1 cellular context compared by ENCODE assay signal in the genomic region with DNA sequence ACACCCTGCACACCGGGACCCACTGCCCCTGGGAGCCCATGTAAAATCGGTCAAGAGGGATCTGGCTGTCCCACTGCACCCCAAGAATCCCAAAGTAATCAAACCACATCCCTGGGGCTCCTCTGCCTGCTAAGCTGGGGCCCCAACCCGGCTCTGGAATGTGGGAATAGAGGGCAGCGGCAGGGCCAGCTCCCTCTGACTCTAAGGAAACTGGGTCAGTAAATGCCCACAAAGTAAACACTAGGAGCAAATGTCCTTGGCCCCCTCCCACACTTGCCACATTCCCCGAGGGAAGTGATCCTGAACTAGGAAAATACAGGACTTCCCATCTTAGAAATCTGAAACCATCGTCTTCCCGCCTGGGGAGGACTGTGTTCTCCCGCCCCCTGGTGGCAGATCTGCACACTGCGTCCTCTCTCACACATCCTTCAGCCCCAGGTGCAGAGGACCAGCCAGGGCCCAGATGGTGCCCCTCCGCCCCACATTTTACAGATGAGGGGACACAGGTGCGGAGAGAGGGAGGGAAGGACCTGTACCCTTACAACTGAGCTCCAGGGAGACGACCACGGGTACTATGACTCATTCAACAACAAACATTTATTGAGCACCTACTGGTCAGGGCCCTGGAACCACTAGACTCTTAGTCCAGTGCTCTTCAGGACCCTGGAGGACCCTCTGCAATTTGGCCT.
TF ChIP-seq lines count a peak whose summit lies in the region.

No MANE protein-coding gene starts in this region.

TF ChIP-seq in GM12878, 131 proteins besides CTCF, POLR2A, EP300 and RAD21 (continued from another document):
- TF ChIP-seq SUZ12 (IDR thresholded peaks at IDR 0.05; ENCODE audit: unreplicated experiment) (no peak), EED (IDR thresholded peaks at IDR 0.05; ENCODE audit: low read depth) (peak; percentile 57), POLR2AphosphoS5 (IDR thresholded peaks at IDR 0.05; ENCODE audit: low read length) (no peak), TCF3 (IDR thresholded peaks at IDR 0.05; ENCODE audit: borderline replicate concordance, insufficient read depth, low read depth, low read length) (0 out of 2 replicates have a peak, but pooled peaks have one; percentile 36), TCF12 (IDR thresholded peaks at IDR 0.05; ENCODE audit: low read depth, low read length) (no peak), SMARCA5 (IDR thresholded peaks at IDR 0.05) (no peak), ZNF217 (IDR thresholded peaks at IDR 0.05) (no peak), IRF4 (IDR thresholded peaks at IDR 0.05; ENCODE audit: low read depth, low read length) (0 out of 2 replicates have a peak, but pooled peaks have one; percentile 20), DPF2 (IDR thresholded peaks at IDR 0.05) (no peak)
- TF ChIP-seq, protein P1, sequence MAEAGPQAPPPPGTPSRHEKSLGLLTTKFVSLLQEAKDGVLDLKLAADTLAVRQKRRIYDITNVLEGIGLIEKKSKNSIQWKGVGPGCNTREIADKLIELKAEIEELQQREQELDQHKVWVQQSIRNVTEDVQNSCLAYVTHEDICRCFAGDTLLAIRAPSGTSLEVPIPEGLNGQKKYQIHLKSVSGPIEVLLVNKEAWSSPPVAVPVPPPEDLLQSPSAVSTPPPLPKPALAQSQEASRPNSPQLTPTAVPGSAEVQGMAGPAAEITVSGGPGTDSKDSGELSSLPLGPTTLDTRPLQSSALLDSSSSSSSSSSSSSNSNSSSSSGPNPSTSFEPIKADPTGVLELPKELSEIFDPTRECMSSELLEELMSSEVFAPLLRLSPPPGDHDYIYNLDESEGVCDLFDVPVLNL (IDR thresholded peaks at IDR 0.05; ENCODE audit: low read depth, low read length), result no peak
- TF ChIP-seq, protein P2, sequence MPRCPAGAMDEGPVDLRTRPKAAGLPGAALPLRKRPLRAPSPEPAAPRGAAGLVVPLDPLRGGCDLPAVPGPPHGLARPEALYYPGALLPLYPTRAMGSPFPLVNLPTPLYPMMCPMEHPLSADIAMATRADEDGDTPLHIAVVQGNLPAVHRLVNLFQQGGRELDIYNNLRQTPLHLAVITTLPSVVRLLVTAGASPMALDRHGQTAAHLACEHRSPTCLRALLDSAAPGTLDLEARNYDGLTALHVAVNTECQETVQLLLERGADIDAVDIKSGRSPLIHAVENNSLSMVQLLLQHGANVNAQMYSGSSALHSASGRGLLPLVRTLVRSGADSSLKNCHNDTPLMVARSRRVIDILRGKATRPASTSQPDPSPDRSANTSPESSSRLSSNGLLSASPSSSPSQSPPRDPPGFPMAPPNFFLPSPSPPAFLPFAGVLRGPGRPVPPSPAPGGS (IDR thresholded peaks at IDR 0.05; ENCODE audit: borderline replicate concordance, insufficient read depth, low read depth, low read length, poor library complexity, severe bottlenecking), result no peak
- TF ChIP-seq, protein P3, sequence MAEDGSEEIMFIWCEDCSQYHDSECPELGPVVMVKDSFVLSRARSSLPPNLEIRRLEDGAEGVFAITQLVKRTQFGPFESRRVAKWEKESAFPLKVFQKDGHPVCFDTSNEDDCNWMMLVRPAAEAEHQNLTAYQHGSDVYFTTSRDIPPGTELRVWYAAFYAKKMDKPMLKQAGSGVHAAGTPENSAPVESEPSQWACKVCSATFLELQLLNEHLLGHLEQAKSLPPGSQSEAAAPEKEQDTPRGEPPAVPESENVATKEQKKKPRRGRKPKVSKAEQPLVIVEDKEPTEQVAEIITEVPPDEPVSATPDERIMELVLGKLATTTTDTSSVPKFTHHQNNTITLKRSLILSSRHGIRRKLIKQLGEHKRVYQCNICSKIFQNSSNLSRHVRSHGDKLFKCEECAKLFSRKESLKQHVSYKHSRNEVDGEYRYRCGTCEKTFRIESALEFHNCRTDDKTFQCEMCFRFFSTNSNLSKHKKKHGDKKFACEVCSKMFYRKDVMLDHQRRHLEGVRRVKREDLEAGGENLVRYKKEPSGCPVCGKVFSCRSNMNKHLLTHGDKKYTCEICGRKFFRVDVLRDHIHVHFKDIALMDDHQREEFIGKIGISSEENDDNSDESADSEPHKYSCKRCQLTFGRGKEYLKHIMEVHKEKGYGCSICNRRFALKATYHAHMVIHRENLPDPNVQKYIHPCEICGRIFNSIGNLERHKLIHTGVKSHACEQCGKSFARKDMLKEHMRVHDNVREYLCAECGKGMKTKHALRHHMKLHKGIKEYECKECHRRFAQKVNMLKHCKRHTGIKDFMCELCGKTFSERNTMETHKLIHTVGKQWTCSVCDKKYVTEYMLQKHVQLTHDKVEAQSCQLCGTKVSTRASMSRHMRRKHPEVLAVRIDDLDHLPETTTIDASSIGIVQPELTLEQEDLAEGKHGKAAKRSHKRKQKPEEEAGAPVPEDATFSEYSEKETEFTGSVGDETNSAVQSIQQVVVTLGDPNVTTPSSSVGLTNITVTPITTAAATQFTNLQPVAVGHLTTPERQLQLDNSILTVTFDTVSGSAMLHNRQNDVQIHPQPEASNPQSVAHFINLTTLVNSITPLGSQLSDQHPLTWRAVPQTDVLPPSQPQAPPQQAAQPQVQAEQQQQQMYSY (CRISPR knock-in tag; IDR thresholded peaks at IDR 0.05), result no peak
- TF ChIP-seq, protein P4, sequence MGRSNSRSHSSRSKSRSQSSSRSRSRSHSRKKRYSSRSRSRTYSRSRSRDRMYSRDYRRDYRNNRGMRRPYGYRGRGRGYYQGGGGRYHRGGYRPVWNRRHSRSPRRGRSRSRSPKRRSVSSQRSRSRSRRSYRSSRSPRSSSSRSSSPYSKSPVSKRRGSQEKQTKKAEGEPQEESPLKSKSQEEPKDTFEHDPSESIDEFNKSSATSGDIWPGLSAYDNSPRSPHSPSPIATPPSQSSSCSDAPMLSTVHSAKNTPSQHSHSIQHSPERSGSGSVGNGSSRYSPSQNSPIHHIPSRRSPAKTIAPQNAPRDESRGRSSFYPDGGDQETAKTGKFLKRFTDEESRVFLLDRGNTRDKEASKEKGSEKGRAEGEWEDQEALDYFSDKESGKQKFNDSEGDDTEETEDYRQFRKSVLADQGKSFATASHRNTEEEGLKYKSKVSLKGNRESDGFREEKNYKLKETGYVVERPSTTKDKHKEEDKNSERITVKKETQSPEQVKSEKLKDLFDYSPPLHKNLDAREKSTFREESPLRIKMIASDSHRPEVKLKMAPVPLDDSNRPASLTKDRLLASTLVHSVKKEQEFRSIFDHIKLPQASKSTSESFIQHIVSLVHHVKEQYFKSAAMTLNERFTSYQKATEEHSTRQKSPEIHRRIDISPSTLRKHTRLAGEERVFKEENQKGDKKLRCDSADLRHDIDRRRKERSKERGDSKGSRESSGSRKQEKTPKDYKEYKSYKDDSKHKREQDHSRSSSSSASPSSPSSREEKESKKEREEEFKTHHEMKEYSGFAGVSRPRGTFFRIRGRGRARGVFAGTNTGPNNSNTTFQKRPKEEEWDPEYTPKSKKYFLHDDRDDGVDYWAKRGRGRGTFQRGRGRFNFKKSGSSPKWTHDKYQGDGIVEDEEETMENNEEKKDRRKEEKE (IDR thresholded peaks at IDR 0.05), result no peak
